17 cellular contexts compared by ENCODE assay signal in the genomic region with DNA sequence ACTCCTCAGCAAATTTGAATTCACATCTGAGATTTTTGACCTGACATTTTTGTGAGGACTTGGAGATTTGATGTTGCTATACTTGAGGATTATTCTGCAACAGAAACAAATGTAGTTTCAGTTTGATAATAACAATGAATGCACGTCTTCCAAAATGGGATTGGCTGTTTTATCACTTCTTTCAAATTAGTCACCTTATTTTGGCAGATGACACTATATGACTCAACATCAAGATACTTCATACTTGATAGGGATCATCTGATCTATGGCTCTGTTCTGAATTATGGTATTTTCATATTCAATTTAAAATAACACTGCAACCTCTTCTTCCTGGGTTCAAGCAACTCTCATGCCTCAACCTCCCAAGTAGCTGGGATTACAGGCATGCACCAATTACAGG. TPM values are rescaled to one million over a fixed set of nuclear protein-coding genes. Genes with fewer than 3 reads are reported as not detected.
A peak's percentile ranks its signal among the peaks of the same experiment; 100 is the strongest.
DNase-seq lines count a peak whose midpoint lies in the region; ATAC-seq, FAIRE-seq and TF ChIP-seq lines count a peak whose summit lies in the region.
"Had no signal": no experiment of that assay in that cellular context is flagged by ENCODE, and none has a peak within 500 bp of the region (broad histone marks: within the 10 kb centered on the region; RNA-seq: fewer than 3 reads in every experiment).

No MANE protein-coding gene starts in this region.

- FAIRE-seq in GM12878 (lab: Jason Lieb, UNC) = no peak

- TF ChIP-seq POLR2A in GM12878 (IDR thresholded peaks at IDR 0.05; ENCODE audit: low read depth, low read length) = no peak

- H3K9me3 Mint-ChIP-seq in CD4-positive, CD25-positive, alpha-beta regulatory T cell = peaks cover 0 to 2% (median 0%) of the 10 kb centered on the region in 7 donors
- no peaks in the 10 kb centered on the region for H3K9me3 Mint-ChIP-seq in HFFc6
- no peaks in the 10 kb centered on the region for H3K9me3 Mint-ChIP-seq in stimulated activated naive CD8-positive, alpha-beta T cell treated with anti-CD3 and anti-CD28 coated beads, Interleukin-15, amount 100 ng/mL, for 72 hours
- H3K9me3 Mint-ChIP-seq: activated naive CD4-positive, alpha-beta T cell treated with anti-CD3 and anti-CD28 coated beads for 36 hours; natural killer cell treated with Interleukin-12 subunit alpha and Interleukin-12 subunit beta and Interleukin-15 and Interleukin-18, amount 100 ng/mL, for 72 hours had no signal

- no peak overlapping the region for H3K4me3 ChIP-seq in CD4-positive, CD25-positive, alpha-beta regulatory T cell (ENCODE audit: low read depth, low read length)
- no peak overlapping the region for H3K4me3 ChIP-seq in GM12878
- H3K4me3 ChIP-seq: lower lobe of right lung, tibial artery had no signal

- H3K27ac Mint-ChIP-seq in CD4-positive, CD25-positive, alpha-beta regulatory T cell = peak overlapping the region in 2 of 3 donors; percentile 10
- H3K27ac Mint-ChIP-seq in HFFc6 = peak overlapping the region; percentile 74
- H3K27ac Mint-ChIP-seq in stimulated activated naive CD8-positive, alpha-beta T cell treated with anti-CD3 and anti-CD28 coated beads, Interleukin-15, amount 100 ng/mL, for 72 hours = no peak overlapping the region
- H3K27ac Mint-ChIP-seq: activated naive CD4-positive, alpha-beta T cell treated with anti-CD3 and anti-CD28 coated beads for 36 hours; natural killer cell treated with Interleukin-12 subunit alpha and Interleukin-12 subunit beta and Interleukin-15 and Interleukin-18, amount 100 ng/mL, for 72 hours had no signal

- peaks cover 4% of the 10 kb centered on the region for H3K27me3 Mint-ChIP-seq in CD4-positive, CD25-positive, alpha-beta regulatory T cell
- no peaks in the 10 kb centered on the region for H3K27me3 Mint-ChIP-seq in HFFc6 (ENCODE audit: insufficient read depth)
- H3K27me3 Mint-ChIP-seq in stimulated activated naive CD8-positive, alpha-beta T cell treated with anti-CD3 and anti-CD28 coated beads, Interleukin-15, amount 100 ng/mL, for 72 hours = no peaks in the 10 kb centered on the region

- 48% methylated on average over 1 of the region's 1 CpG for WGBS in GM12878 (ENCODE audit: insufficient coverage, insufficient replicate concordance, low lambda C conversion rate, missing lambda C conversion rate)

- intact Hi-C loops in GM12878 (cut with micrococcal nuclease; ENCODE audit: unreplicated experiment) = no loop called here

- SMC1A ChIA-PET in GM12878 (lab: Charles Lee; ENCODE audit: uncharacterized antibody, unreplicated experiment) = no interaction called here

- POLR2A ChIA-PET in GM12878 (lab: Charles Lee) = no interaction called here

- ATAC-seq in CD4-positive, CD25-positive, alpha-beta regulatory T cell (ENCODE audit: low read depth in 2 of 2) = no peak
- ATAC-seq in GM12878 = peak; percentile 12; the same call in 2 of the 3 replicates
- peak; percentile 87 for ATAC-seq in foreskin keratinocyte
- no peak for ATAC-seq in stimulated activated naive CD8-positive, alpha-beta T cell treated with anti-CD3 and anti-CD28 coated beads, Interleukin-15, amount 100 ng/mL, for 72 hours
- no peak for ATAC-seq in HG03354 (IDR thresholded peaks at IDR 0.05; ENCODE audit: poor library complexity, severe bottlenecking, unreplicated experiment)
- ATAC-seq: natural killer cell treated with Interleukin-12 subunit alpha and Interleukin-12 subunit beta and Interleukin-15 and Interleukin-18, amount 100 ng/mL, for 72 hours had no signal

- TF ChIP-seq EP300 in GM12878 (IDR thresholded peaks at IDR 0.05; ENCODE audit: borderline replicate concordance in 1 of 2, control insufficient read depth in 1 of 2, low read depth in 2 of 2, low read length in 2 of 2) = no peak

- H3K36me3 Mint-ChIP-seq in CD4-positive, CD25-positive, alpha-beta regulatory T cell = peaks cover 4% of the 10 kb centered on the region
- H3K36me3 Mint-ChIP-seq in HFFc6 (ENCODE audit: low read depth) = peaks cover 12% of the 10 kb centered on the region
- H3K36me3 Mint-ChIP-seq: natural killer cell treated with Interleukin-12 subunit alpha and Interleukin-12 subunit beta and Interleukin-15 and Interleukin-18, amount 100 ng/mL, for 72 hours had no signal

- H4K20me1 ChIP-seq in GM12878 (ENCODE audit: control insufficient read depth, insufficient read depth) = no peaks in the 10 kb centered on the region

- DNase-seq in CD4-positive, CD25-positive, alpha-beta regulatory T cell = no peak
- DNase-seq in HFFc6 (peak; percentile 65), GM12878 (ENCODE audit: low read depth, low spot score) (no peak), foreskin keratinocyte (peak; percentile 39 to 74), AML-193 (lab: John Stamatoyannopoulos, UW) (no peak), amygdala (lab: John Stamatoyannopoulos, UW) (no peak)
- DNase-seq in stimulated activated naive CD8-positive, alpha-beta T cell treated with anti-CD3 and anti-CD28 coated beads, Interleukin-15, amount 100 ng/mL, for 72 hours = no peak
- DNase-seq: activated CD8-positive, alpha-beta memory T cell treated with anti-CD3 and anti-CD28 coated beads for 24 hours; activated naive CD4-positive, alpha-beta T cell treated with anti-CD3 and anti-CD28 coated beads for 36 hours; lower lobe of right lung; retina; stimulated activated CD4-positive, alpha-beta T cell treated with anti-CD3 and anti-CD28 coated beads, Interleukin-1b, Interleukin-23, amount 100 ng/mL, for 48 hours; stimulated activated CD8-positive, alpha-beta memory T cell treated with anti-CD3 and anti-CD28 coated beads, Interleukin-4, amount 100 ng/mL, for 48 hours; tibial artery had no signal

- TF ChIP-seq CTCF in HFFc6 (IDR thresholded peaks at IDR 0.05) (no peak), GM12878 (IDR thresholded peaks at IDR 0.05 in 2 of 3, conservative IDR thresholded peaks at IDR 0.05 in 1 of 3; ENCODE audit: control insufficient read depth in 2 of 3, extremely low read depth in 1 of 3, insufficient read depth in 1 of 3, low read depth in 3 of 3, low read length in 3 of 3) (no peak), foreskin keratinocyte (conservative IDR thresholded peaks at IDR 0.05) (no peak)

- H3K4me2 ChIP-seq in GM12878 (ENCODE audit: control insufficient read depth, insufficient read depth) = no peak overlapping the region

- TF ChIP-seq RAD21 in GM12878 (IDR thresholded peaks at IDR 0.05; ENCODE audit: insufficient read depth, low read depth, low read length) = no peak

- peaks cover 5 to 14% (median 7%) of the 10 kb centered on the region in 4 donors for H3K4me1 Mint-ChIP-seq in CD4-positive, CD25-positive, alpha-beta regulatory T cell
- H3K4me1 Mint-ChIP-seq in HFFc6 (ENCODE audit: low read depth) = peaks cover 48% of the 10 kb centered on the region
- H3K4me1 Mint-ChIP-seq in stimulated activated naive CD8-positive, alpha-beta T cell treated with anti-CD3 and anti-CD28 coated beads, Interleukin-15, amount 100 ng/mL, for 72 hours = peaks cover 25% of the 10 kb centered on the region

- H3K36me3 ChIP-seq in CD4-positive, CD25-positive, alpha-beta regulatory T cell (ENCODE audit: control insufficient read depth, insufficient read depth, low read length) = no peaks in the 10 kb centered on the region
- no peaks in the 10 kb centered on the region for H3K36me3 ChIP-seq in GM12878 (ENCODE audit: control insufficient read depth in 2 of 2, insufficient read depth in 2 of 2, low read length in 1 of 2)
- H3K36me3 ChIP-seq: lower lobe of right lung had no signal

- H3K4me1 ChIP-seq in CD4-positive, CD25-positive, alpha-beta regulatory T cell (ENCODE audit: control insufficient read depth, insufficient read depth, low read length, poor library complexity, severe bottlenecking) = no peaks in the 10 kb centered on the region
- H3K4me1 ChIP-seq in GM12878 (ENCODE audit: control insufficient read depth, insufficient read depth, low read length) (no peaks in the 10 kb centered on the region), foreskin keratinocyte (peaks cover 26% of the 10 kb centered on the region)
- H3K4me1 ChIP-seq: lower lobe of right lung, tibial artery had no signal

- no peak overlapping the region for H2AFZ ChIP-seq in GM12878 (ENCODE audit: control insufficient read depth, low read depth, low read length)

- H3K4me3 Mint-ChIP-seq in CD4-positive, CD25-positive, alpha-beta regulatory T cell = peak overlapping the region in 1 of 4 donors; percentile 10
- peak overlapping the region; percentile 79 for H3K4me3 Mint-ChIP-seq in HFFc6
- H3K4me3 Mint-ChIP-seq in stimulated activated naive CD8-positive, alpha-beta T cell treated with anti-CD3 and anti-CD28 coated beads, Interleukin-15, amount 100 ng/mL, for 72 hours = no peak overlapping the region
- H3K4me3 Mint-ChIP-seq: activated naive CD4-positive, alpha-beta T cell treated with anti-CD3 and anti-CD28 coated beads for 36 hours; natural killer cell treated with Interleukin-12 subunit alpha and Interleukin-12 subunit beta and Interleukin-15 and Interleukin-18, amount 100 ng/mL, for 72 hours had no signal

- in situ Hi-C loops in GM12878 (cut with MboI) = no loop called here

- H3K27me3 ChIP-seq in CD4-positive, CD25-positive, alpha-beta regulatory T cell (ENCODE audit: control insufficient read depth, insufficient read depth, low read length) = no peaks in the 10 kb centered on the region
- H3K27me3 ChIP-seq in GM12878 (replicated peaks in 1 of 2; ENCODE audit: control insufficient read depth in 2 of 2, insufficient read depth in 2 of 2, low read length in 1 of 2) (no peaks in the 10 kb centered on the region), foreskin keratinocyte (no peaks in the 10 kb centered on the region)
- H3K27me3 ChIP-seq: tibial artery had no signal

- BruUV-seq in GM12878 (replicated peaks; lab: Mats Ljungman, UMichigan) = no TSS peak

- RAD21 ChIA-PET in GM12878 (lab: Charles Lee; ENCODE audit: unreplicated experiment) = no interaction called here

- H3K9me3 ChIP-seq in CD4-positive, CD25-positive, alpha-beta regulatory T cell (ENCODE audit: control insufficient read depth in 2 of 2, low read length in 2 of 2) = no peaks in the 10 kb centered on the region
- H3K9me3 ChIP-seq in GM12878 (replicated peaks; ENCODE audit: control insufficient read depth, insufficient read depth, low read length) = no peaks in the 10 kb centered on the region
- H3K9me3 ChIP-seq: lower lobe of right lung, tibial artery had no signal

- H3K79me2 ChIP-seq in GM12878 (ENCODE audit: control insufficient read depth, insufficient read depth, low read length) = no peaks in the 10 kb centered on the region

- CTCF ChIA-PET in GM12878 (lab: Yijun Ruan, JAX) = no interaction called here

- no peak overlapping the region for H3K27ac ChIP-seq in CD4-positive, CD25-positive, alpha-beta regulatory T cell (ENCODE audit: insufficient read depth, low read length, poor library complexity, severe bottlenecking)
- no peak overlapping the region for H3K27ac ChIP-seq in GM12878 (ENCODE audit: control insufficient read depth, insufficient read depth)
- peak overlapping the region; percentile 59 for H3K27ac ChIP-seq in foreskin keratinocyte
- H3K27ac ChIP-seq: C4-2B, tibial artery had no signal

- no peak overlapping the region for H3K9ac ChIP-seq in GM12878 (ENCODE audit: control insufficient read depth, insufficient read depth, low read length)

RNA-seq across cellular contexts. Expression of a gene that starts 24.2 kb away (rescaled TPM):
- 37.4 TPM for total RNA-seq in CD4-positive, CD25-positive, alpha-beta regulatory T cell
- 1 to 10 TPM; 1.1 to 1.5 (median 1.2) TPM for polyA plus RNA-seq in CD4-positive, CD25-positive, alpha-beta regulatory T cell
- total RNA-seq in HFFc6 (2021; fragmentation: NEBNext Ultra II Directional; extraction: Animal tissue kit (Norgen Biotek cat#: 25700)) = 1 to 10 TPM; 6.9 to 9.0 (median 8.7) TPM
- total RNA-seq in GM12878 (2013; cell fraction: nucleolus; rRNA removed) = 47.0 and 50.1 TPM in 2 replicates
- total RNA-seq in GM12878 (2014; rRNA removed) (9.7 and 11.9 TPM in 2 replicates), GM12878 (2014; rRNA removed; fragmentation: Illumina TruSeq; extraction: Trizol) (12.9 and 13.0 TPM in 2 replicates), GM12878 (2021) (8.6 and 9.0 TPM in 2 replicates), foreskin keratinocyte (14.5 and 15.8 TPM in 2 replicates)
- 3.8 TPM for polyA plus RNA-seq in GM12878 (2011; ENCODE audit: low read depth)
- polyA plus RNA-seq in GM12878 (2011; rRNA removed) (20.7 and 33.3 TPM in 2 replicates), GM12878 (2014; fragmentation: Illumina TruSeq; extraction: Trizol) (10.3 and 14.7 TPM in 2 replicates), GM12878 (2014; fragmentation: Nextera tagmentation; extraction: Ambion mirVana) (1 to 10 TPM; 2.5 to 2.6 TPM), GM12878 (2014; rRNA removed) (4.5 and 6.0 TPM in 2 replicates), GM12878 (2016; fragmentation: Nextera tagmentation; extraction: Ambion mirVana) (1 to 10 TPM; 8.3 to 9.1 TPM), foreskin keratinocyte (3.0 and 3.8 TPM in 2 replicates)
- polyA plus RNA-seq in GM12878 (2011; cell fraction: cytosol; rRNA removed) = 4.0 and 6.0 TPM in 2 replicates
- 15.0 and 21.7 TPM in 2 replicates for polyA plus RNA-seq in GM12878 (2011; cell fraction: nucleus; rRNA removed)
- polyA plus RNA-seq in GM12878 (2012) = 8.0 and 9.9 TPM in 2 replicates
- 9.8 and 15.8 TPM in 2 replicates for polyA minus RNA-seq in GM12878 (2011; rRNA and poly(A)+ RNA removed)
- polyA minus RNA-seq in GM12878 (2011; cell fraction: cytosol; rRNA and poly(A)+ RNA removed) = 6.4 and 7.5 TPM in 2 replicates
- 12.3 and 13.4 TPM in 2 replicates for polyA minus RNA-seq in GM12878 (2011; cell fraction: nucleus; rRNA and poly(A)+ RNA removed)

RNA-seq across cellular contexts. Expression of a gene that starts 32.0 kb away (rescaled TPM):
- 43.6 TPM for total RNA-seq in CD4-positive, CD25-positive, alpha-beta regulatory T cell
- 10 to 100 TPM; 10.2 to 14.8 (median 13.0) TPM for polyA plus RNA-seq in CD4-positive, CD25-positive, alpha-beta regulatory T cell
- 1 to 10 TPM; 3.7 to 6.0 (median 5.3) TPM for total RNA-seq in HFFc6 (2021; fragmentation: NEBNext Ultra II Directional; extraction: Animal tissue kit (Norgen Biotek cat#: 25700))
- 94.9 and 118 TPM in 2 replicates for total RNA-seq in GM12878 (2013; cell fraction: nucleolus; rRNA removed)
- total RNA-seq in GM12878 (2014; rRNA removed) (14.0 and 14.2 TPM in 2 replicates), GM12878 (2014; rRNA removed; fragmentation: Illumina TruSeq; extraction: Trizol) (19.7 and 19.8 TPM in 2 replicates), GM12878 (2021) (11.5 and 14.6 TPM in 2 replicates), foreskin keratinocyte (7.7 and 7.8 TPM in 2 replicates)
- polyA plus RNA-seq in GM12878 (2011; ENCODE audit: low read depth) = 17.2 TPM
- polyA plus RNA-seq in GM12878 (2011; rRNA removed) (24.5 and 38.7 TPM in 2 replicates), GM12878 (2014; fragmentation: Illumina TruSeq; extraction: Trizol) (17.1 and 20.4 TPM in 2 replicates), GM12878 (2014; fragmentation: Nextera tagmentation; extraction: Ambion mirVana) (10 to 100 TPM; 10.2 to 11.3 TPM), GM12878 (2014; rRNA removed) (13.7 and 13.9 TPM in 2 replicates), GM12878 (2016; fragmentation: Nextera tagmentation; extraction: Ambion mirVana) (10 to 100 TPM; 18.7 to 25.0 TPM), foreskin keratinocyte (3.1 and 3.4 TPM in 2 replicates)
- 13.1 and 13.9 TPM in 2 replicates for polyA plus RNA-seq in GM12878 (2011; cell fraction: cytosol; rRNA removed)
- 23.3 and 31.0 TPM in 2 replicates for polyA plus RNA-seq in GM12878 (2011; cell fraction: nucleus; rRNA removed)
- 8.2 and 8.9 TPM in 2 replicates for polyA plus RNA-seq in GM12878 (2012)
- 18.5 and 22.4 TPM in 2 replicates for polyA minus RNA-seq in GM12878 (2011; rRNA and poly(A)+ RNA removed)
- polyA minus RNA-seq in GM12878 (2011; cell fraction: cytosol; rRNA and poly(A)+ RNA removed) = 5.7 and 12.8 TPM in 2 replicates
- 26.1 and 35.2 TPM in 2 replicates for polyA minus RNA-seq in GM12878 (2011; cell fraction: nucleus; rRNA and poly(A)+ RNA removed)

Comparison
In these comparisons a context has a peak if more than half of its experiments do, and no peak if none do; other contexts are left out.
1. ATAC-seq: peak in GM12878 (single experiment) and foreskin keratinocyte (single experiment); none in CD4-positive, CD25-positive, alpha-beta regulatory T cell (0 of 2), stimulated activated naive CD8-positive, alpha-beta T cell treated with anti-CD3 and anti-CD28 coated beads, Interleukin-15, amount 100 ng/mL, for 72 hours (single experiment) and HG03354 (single experiment).
2. DNase-seq: peak in HFFc6 (single experiment) and foreskin keratinocyte (2 of 2); none in CD4-positive, CD25-positive, alpha-beta regulatory T cell (0 of 3), GM12878 (single experiment), AML-193 (0 of 2), stimulated activated naive CD8-positive, alpha-beta T cell treated with anti-CD3 and anti-CD28 coated beads, Interleukin-15, amount 100 ng/mL, for 72 hours (0 of 2) and amygdala (0 of 56).
3. H3K27ac Mint-ChIP-seq: peak in CD4-positive, CD25-positive, alpha-beta regulatory T cell (2 of 3) and HFFc6 (single experiment); none in stimulated activated naive CD8-positive, alpha-beta T cell treated with anti-CD3 and anti-CD28 coated beads, Interleukin-15, amount 100 ng/mL, for 72 hours (0 of 2).